18 cellular contexts compared by ENCODE assay signal in the genomic region with DNA sequence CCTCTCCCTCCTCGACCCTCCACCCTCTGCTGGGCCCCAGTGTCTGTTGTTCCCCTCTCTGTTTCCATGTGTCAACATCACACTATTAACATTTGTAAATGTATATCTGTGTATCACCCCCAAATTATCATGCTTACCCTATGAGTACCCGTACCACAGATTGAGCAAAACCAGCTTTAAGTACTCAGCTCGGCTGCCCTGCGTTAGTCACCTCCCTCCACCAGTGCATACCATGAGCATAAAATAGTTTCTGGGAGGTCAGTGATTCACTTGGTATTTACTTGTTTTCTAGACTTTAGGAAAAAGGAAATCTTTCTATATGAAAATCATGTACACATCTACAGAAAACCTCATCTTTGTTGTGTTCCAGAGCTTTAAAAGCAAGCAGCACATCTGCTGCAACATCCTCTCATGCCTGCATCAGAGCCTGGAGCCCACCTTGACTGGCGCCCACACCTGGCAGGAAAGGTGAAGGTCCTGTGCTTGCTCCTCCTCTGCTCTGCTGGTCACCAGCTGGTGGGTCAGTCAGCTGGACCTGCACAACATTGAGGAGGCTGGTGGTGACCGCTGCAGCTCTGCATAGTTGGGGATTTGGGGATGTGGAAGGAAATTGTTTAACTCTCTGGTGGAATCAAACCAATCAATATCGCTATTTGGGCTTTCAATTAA.
DNase-seq lines count a peak whose midpoint lies in the region; TF ChIP-seq lines count a peak whose summit lies in the region.
"Had no signal": no experiment of that assay in that cellular context is flagged by ENCODE, and none has a peak within 500 bp of the region (broad histone marks: within the 10 kb centered on the region; RNA-seq: fewer than 3 reads in every experiment).

No MANE protein-coding gene starts in this region.

- no peaks in the 10 kb centered on the region for H3K27me3 ChIP-seq in hepatocyte

- H3K9me2 ChIP-seq in hepatocyte (replicated peaks; ENCODE audit: insufficient read depth): no peaks in the 10 kb centered on the region

- H3K9me3 ChIP-seq in hepatocyte (ENCODE audit: low read depth): no peaks in the 10 kb centered on the region

- peak overlapping the region; percentile 97 for H3K27ac ChIP-seq in VCaP
- peak overlapping the region; percentile 77 for H3K27ac ChIP-seq in hepatocyte
- H3K27ac ChIP-seq: left ventricle myocardium inferior had no signal

- H3K4me2 ChIP-seq in hepatocyte: peak overlapping the region; percentile 29

- no peaks in the 10 kb centered on the region for H4K20me1 ChIP-seq in hepatocyte (ENCODE audit: insufficient read depth, poor library complexity, severe bottlenecking)

- DNase-seq in EH (ENCODE audit: low read depth): peak; percentile 25
- DNase-seq in hepatocyte (ENCODE audit: low spot score): no peak
- DNase-seq in non-pigmented ciliary epithelial cell (ENCODE audit: low read depth): peak; percentile 1
- DNase-seq in AG20443 (ENCODE audit: low spot score): no peak
- DNase-seq in NCI-H1436 (lab: John Stamatoyannopoulos, UW): no peak
- DNase-seq in CD1c-positive myeloid dendritic cell (ENCODE audit: extremely low spot score): no peak
- no peak for DNase-seq in cerebellar nuclear complex (lab: John Stamatoyannopoulos, UW)
- DNase-seq: activated CD4-positive, alpha-beta T cell treated with anti-CD3 and anti-CD28 coated beads for 1 hour; activated naive CD4-positive, alpha-beta T cell treated with anti-CD3 and anti-CD28 coated beads, Interleukin-2, amount 50 U/mL, for 16 hours; DMS153; glutamatergic neuron; left ventricle myocardium inferior; natural killer cell; NCI-H1930; NCI-H526 treated with DMSO at 0.1 percent for 48 hours; stimulated activated naive CD4-positive, alpha-beta T cell treated with Interleukin-2 at 50 U/mL for 16 hours; SW 1271 had no signal

- WGBS in hepatocyte (ENCODE audit: low lambda C conversion rate, missing lambda C conversion rate): 77% methylated on average over 7 of the region's 7 CpGs

- H3K36me3 ChIP-seq in hepatocyte (replicated peaks; ENCODE audit: insufficient read depth, low read depth): no peaks in the 10 kb centered on the region
- H3K36me3 ChIP-seq: left ventricle myocardium inferior had no signal

- peak; percentile 35; the same call in 1 of the 2 replicates for TF ChIP-seq CTCF in VCaP (conservative IDR thresholded peaks at IDR 0.05)
- TF ChIP-seq CTCF in hepatocyte (IDR thresholded peaks at IDR 0.05; ENCODE audit: poor library complexity): peak; percentile 10

- no peak overlapping the region for H2AFZ ChIP-seq in hepatocyte

- H3K4me1 ChIP-seq in hepatocyte (ENCODE audit: insufficient read depth): peaks cover 9% of the 10 kb centered on the region
- H3K4me1 ChIP-seq: left ventricle myocardium inferior had no signal

- H3K4me3 ChIP-seq in hepatocyte: no peak overlapping the region
- H3K4me3 ChIP-seq: left ventricle myocardium inferior had no signal

- no peaks in the 10 kb centered on the region for H3K79me2 ChIP-seq in hepatocyte

Comparison
In these comparisons a context has a peak if more than half of its experiments do, and no peak if none do; other contexts are left out.
1. DNase-seq: peak in EH (single experiment) and non-pigmented ciliary epithelial cell (single experiment); none in hepatocyte (single experiment), AG20443 (single experiment), NCI-H1436 (single experiment), CD1c-positive myeloid dendritic cell (single experiment) and cerebellar nuclear complex (0 of 2).